ENCODE assay signal across 10 cellular contexts in the genomic region with DNA sequence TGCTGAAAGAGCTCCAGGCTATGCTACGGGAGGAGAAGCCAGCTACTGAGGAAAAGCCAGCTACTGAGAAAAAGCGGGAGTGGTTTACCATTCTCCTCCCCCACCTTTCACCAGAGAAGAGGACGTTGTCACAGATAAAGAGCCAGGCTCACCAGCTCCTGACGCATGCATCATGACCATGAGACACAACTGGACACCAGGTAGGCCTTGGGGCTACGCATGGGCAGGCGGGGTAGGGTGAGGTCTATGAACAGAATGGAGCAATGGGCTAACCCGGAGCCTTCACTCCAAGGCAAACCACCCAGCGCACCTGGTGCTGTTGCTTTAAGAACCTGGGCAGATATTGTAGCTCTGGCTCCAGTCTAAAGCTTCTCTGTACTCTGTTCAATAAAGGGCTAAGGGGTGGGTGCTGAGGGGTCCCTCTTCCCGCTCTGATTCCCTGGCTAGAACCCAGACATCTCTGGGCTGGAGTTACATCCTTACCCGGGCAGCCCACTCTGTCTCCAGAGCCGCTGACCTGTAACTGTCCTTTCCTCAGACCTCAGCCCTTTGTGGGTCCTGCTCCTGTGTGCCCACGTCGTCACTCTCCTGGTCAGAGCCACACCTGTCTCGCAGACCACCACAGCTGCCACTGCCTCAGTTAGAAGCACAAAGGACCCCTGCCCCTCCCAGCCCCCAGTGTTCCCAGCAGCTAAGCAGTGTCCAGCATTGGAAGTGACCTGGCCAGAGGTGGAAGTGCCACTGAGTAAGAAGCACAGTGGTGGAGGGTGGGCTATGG. TPM values are rescaled to one million over a fixed set of nuclear protein-coding genes. Genes with fewer than 3 reads are reported as not detected.
DNase-seq lines count a peak whose midpoint lies in the region; ATAC-seq and TF ChIP-seq lines count a peak whose summit lies in the region.
"Had no signal": no experiment of that assay in that cellular context is flagged by ENCODE, and none has a peak within 500 bp of the region (broad histone marks: within the 10 kb centered on the region; RNA-seq: fewer than 3 reads in every experiment).

No MANE protein-coding gene starts in this region.

- ATAC-seq in heart right ventricle (no peak), Right ventricle myocardium inferior (no peak), upper lobe of right lung (no peak), HG03378 (IDR thresholded peaks at IDR 0.05; ENCODE audit: unreplicated experiment) (no peak), HG03460 (IDR thresholded peaks at IDR 0.05; ENCODE audit: unreplicated experiment) (no peak)
- ATAC-seq in activated CD4-positive, CD25-positive, alpha-beta regulatory T cell treated with anti-CD3 and anti-CD28 coated beads, Interleukin-2, amount 50 U/mL, for 24 hours: no peak

- H3K27me3 ChIP-seq in heart right ventricle (no peaks in the 10 kb centered on the region), upper lobe of right lung (no peaks in the 10 kb centered on the region)

- H3K27ac ChIP-seq in heart right ventricle (peak overlapping the region in 8 of 10 donors; percentile 64 to 91 (median 76)), upper lobe of right lung (peak overlapping the region; percentile 55)

- peaks cover 85% of the 10 kb centered on the region for H3K4me1 Mint-ChIP-seq in dendritic cell treated with granulocyte-macrophage colony-stimulating factor and Interleukin-4, amounts not matched to agents 40 ng/mL and 50 ng/mL, for 4 days (ENCODE audit: low read depth)
- peaks cover 43% of the 10 kb centered on the region for H3K4me1 Mint-ChIP-seq in nephron

- H3K27ac Mint-ChIP-seq in dendritic cell treated with granulocyte-macrophage colony-stimulating factor and Interleukin-4, amounts not matched to agents 40 ng/mL and 50 ng/mL, for 4 days: peak overlapping the region; percentile 96
- peak overlapping the region in 2 of 3 experiments; percentile 65 to 72 for H3K27ac Mint-ChIP-seq in nephron

- intact Hi-C loops in heart right ventricle (cut with DNase I): no loop called here
- intact Hi-C loops in Right ventricle myocardium inferior (cut with DNase I): no loop called here
- intact Hi-C loops in dendritic cell treated with granulocyte-macrophage colony-stimulating factor and Interleukin-4, amounts not matched to agents 40 ng/mL and 50 ng/mL, for 4 days (cut with micrococcal nuclease): no loop called here
- intact Hi-C loops in upper lobe of right lung (cut with DNase I): no loop called here

- H3K36me3 ChIP-seq in heart right ventricle: peaks cover 0 to 63% (median 23%) of the 10 kb centered on the region in 9 donors
- H3K36me3 ChIP-seq in upper lobe of right lung: peaks cover 42% of the 10 kb centered on the region

- DNase-seq in heart right ventricle (no peak), Right ventricle myocardium inferior (ENCODE audit: missing footprints) (no peak), upper lobe of right lung (no peak)
- DNase-seq: activated CD4-positive, CD25-positive, alpha-beta regulatory T cell; COR-L47 had no signal

- peaks cover 72% of the 10 kb centered on the region for H3K36me3 Mint-ChIP-seq in dendritic cell treated with granulocyte-macrophage colony-stimulating factor and Interleukin-4, amounts not matched to agents 40 ng/mL and 50 ng/mL, for 4 days (ENCODE audit: low read depth)
- peaks cover 22% of the 10 kb centered on the region for H3K36me3 Mint-ChIP-seq in nephron (ENCODE audit: low read depth)

- H3K27me3 Mint-ChIP-seq in dendritic cell treated with granulocyte-macrophage colony-stimulating factor and Interleukin-4, amounts not matched to agents 40 ng/mL and 50 ng/mL, for 4 days: no peaks in the 10 kb centered on the region
- no peaks in the 10 kb centered on the region for H3K27me3 Mint-ChIP-seq in nephron (ENCODE audit: low read depth)

- H3K9me3 ChIP-seq in heart right ventricle (no peaks in the 10 kb centered on the region), upper lobe of right lung (no peaks in the 10 kb centered on the region)

- 74 to 81% methylated on average over 14 of the region's 14 CpGs for WGBS in heart right ventricle, 2 donors

- TF ChIP-seq CTCF in heart right ventricle (IDR thresholded peaks at IDR 0.05) (no peak), nephron (IDR thresholded peaks at IDR 0.05; ENCODE audit: unreplicated experiment in 3 of 3) (no peak), upper lobe of right lung (IDR thresholded peaks at IDR 0.05) (no peak)

- peak overlapping the region; percentile 90 for H3K4me3 Mint-ChIP-seq in dendritic cell treated with granulocyte-macrophage colony-stimulating factor and Interleukin-4, amounts not matched to agents 40 ng/mL and 50 ng/mL, for 4 days
- H3K4me3 Mint-ChIP-seq in nephron: no peak overlapping the region

- H3K9me3 Mint-ChIP-seq in dendritic cell treated with granulocyte-macrophage colony-stimulating factor and Interleukin-4, amounts not matched to agents 40 ng/mL and 50 ng/mL, for 4 days: no peaks in the 10 kb centered on the region
- no peaks in the 10 kb centered on the region for H3K9me3 Mint-ChIP-seq in nephron

- peaks cover 0 to 53% (median 25%) of the 10 kb centered on the region in 9 donors for H3K4me1 ChIP-seq in heart right ventricle
- peaks cover 22% of the 10 kb centered on the region for H3K4me1 ChIP-seq in upper lobe of right lung

- peak overlapping the region in 7 of 10 donors; percentile 16 to 51 (median 43) for H3K4me3 ChIP-seq in heart right ventricle
- peak overlapping the region; percentile 40 for H3K4me3 ChIP-seq in upper lobe of right lung

RNA-seq across cellular contexts. Expression of gene IL18BP, which starts 1.3 kb away (rescaled TPM):
- total RNA-seq in heart right ventricle (100 to 1,000 TPM in 1 of 10 donors, 1 to 10 TPM in 9; 2.0 to 101 (median 4.2) TPM), Right ventricle myocardium inferior (5.1 TPM), upper lobe of right lung (21.5 TPM)
- polyA plus RNA-seq in heart right ventricle: 1 to 10 TPM; 5.0 to 6.5 TPM
